26 cellular contexts compared by ENCODE assay signal in genomic region chr1:230128569-230129269, GRCh38.
DNase-seq lines count a peak whose midpoint lies in the region; ATAC-seq, FAIRE-seq and TF ChIP-seq lines count a peak whose summit lies in the region.
"Had no signal": no experiment of that assay in that cellular context is flagged by ENCODE, and none has a peak within 500 bp of the region (broad histone marks: within the 10 kb centered on the region; RNA-seq: fewer than 3 reads in every experiment).

No MANE protein-coding gene starts in this region.

- peaks cover 66% of the 10 kb centered on the region for H4K20me1 ChIP-seq in DND-41 (ENCODE audit: insufficient read depth, low read length)
- no peaks in the 10 kb centered on the region for H4K20me1 ChIP-seq in OCI-LY1 (ENCODE audit: insufficient read depth, low read length)
- peaks cover 100% of the 10 kb centered on the region for H4K20me1 ChIP-seq in smooth muscle cell (ENCODE audit: low read depth)

- intact Hi-C loops in dendritic cell treated with granulocyte-macrophage colony-stimulating factor and Interleukin-4, amounts not matched to agents 40 ng/mL and 50 ng/mL, for 4 days (cut with micrococcal nuclease) = no loop called here

- peak overlapping the region; percentile 36 for H3K27ac Mint-ChIP-seq in dendritic cell treated with granulocyte-macrophage colony-stimulating factor and Interleukin-4, amounts not matched to agents 40 ng/mL and 50 ng/mL, for 4 days
- H3K27ac Mint-ChIP-seq: activated naive CD4-positive, alpha-beta T cell treated with anti-CD3 and anti-CD28 coated beads, Interleukin-2, amount 50 U/mL, for 72 hours; activated T-helper 2 cell treated with anti-CD3 and anti-CD28 coated beads, Interferon-gamma antibody, Interleukin-2, Interleukin-4, amounts not matched to agents 10 μg/mL and 5 μg/mL and 100 μg/mL, durations not matched to agents 14 hours and 24 hours and 36 hours; CD4-positive, alpha-beta memory T cell; GM23338; stimulated activated naive CD8-positive, alpha-beta T cell treated with anti-CD3 and anti-CD28 coated beads, Interleukin-15, Interleukin-2, amounts not matched to agents 100 ng/mL and 50 ng/mL, for 24 hours had no signal

- no peaks in the 10 kb centered on the region for H3K9me3 Mint-ChIP-seq in dendritic cell treated with granulocyte-macrophage colony-stimulating factor and Interleukin-4, amounts not matched to agents 40 ng/mL and 50 ng/mL, for 4 days
- H3K9me3 Mint-ChIP-seq: activated naive CD4-positive, alpha-beta T cell treated with anti-CD3 and anti-CD28 coated beads, Interleukin-2, amount 50 U/mL, for 72 hours; activated T-helper 2 cell treated with anti-CD3 and anti-CD28 coated beads, Interferon-gamma antibody, Interleukin-2, Interleukin-4, amounts not matched to agents 10 μg/mL and 5 μg/mL and 100 μg/mL, durations not matched to agents 14 hours and 24 hours and 36 hours; CD4-positive, alpha-beta memory T cell; GM23338; naive thymus-derived CD8-positive, alpha-beta T cell; stimulated activated naive CD8-positive, alpha-beta T cell treated with anti-CD3 and anti-CD28 coated beads, Interleukin-15, Interleukin-2, amounts not matched to agents 100 ng/mL and 50 ng/mL, for 24 hours had no signal

- no peak overlapping the region for H3K4me3 Mint-ChIP-seq in dendritic cell treated with granulocyte-macrophage colony-stimulating factor and Interleukin-4, amounts not matched to agents 40 ng/mL and 50 ng/mL, for 4 days
- H3K4me3 Mint-ChIP-seq: CD4-positive, alpha-beta memory T cell; GM23338; stimulated activated naive CD8-positive, alpha-beta T cell treated with anti-CD3 and anti-CD28 coated beads, Interleukin-15, Interleukin-2, amounts not matched to agents 100 ng/mL and 50 ng/mL, for 24 hours had no signal

- H3F3A ChIP-seq in OCI-LY1 (ENCODE audit: insufficient read depth, low read length) (peaks cover 8% of the 10 kb centered on the region), smooth muscle cell (ENCODE audit: low read depth) (no peaks in the 10 kb centered on the region)

- H3K36me3 ChIP-seq in DND-41 (ENCODE audit: insufficient read depth, low read length) (peaks cover 34% of the 10 kb centered on the region), OCI-LY1 (ENCODE audit: insufficient read depth, low read length) (no peaks in the 10 kb centered on the region), smooth muscle cell (ENCODE audit: low read depth) (no peaks in the 10 kb centered on the region)
- H3K36me3 ChIP-seq: pancreas, right atrium auricular region had no signal

- H3K9ac ChIP-seq in DND-41 (ENCODE audit: low read depth, low read length) (no peak overlapping the region), OCI-LY1 (ENCODE audit: low read length) (no peak overlapping the region; the same call in 1 of the 2 replicates), smooth muscle cell (ENCODE audit: low read depth) (no peak overlapping the region)

- H2AFZ ChIP-seq in DND-41 (ENCODE audit: low read depth, low read length) = no peak overlapping the region
- H2AFZ ChIP-seq in OCI-LY1 (ENCODE audit: low read length) = no peak overlapping the region
- no peak overlapping the region for H2AFZ ChIP-seq in smooth muscle cell (ENCODE audit: low read depth)
- H2AFZ ChIP-seq: GM23338, hepatocyte had no signal

- no peak overlapping the region for H3K4me3 ChIP-seq in DND-41 (ENCODE audit: low read depth in 1 of 2, low read length in 2 of 2)
- H3K4me3 ChIP-seq in OCI-LY1 (ENCODE audit: low read depth, low read length, poor library complexity, severe bottlenecking) = no peak overlapping the region
- no peak overlapping the region for H3K4me3 ChIP-seq in smooth muscle cell
- H3K4me3 ChIP-seq: GM23338, hepatocyte, pancreas, right atrium auricular region had no signal

- DNase-seq in DND-41 (no peak), smooth muscle cell (lab: John Stamatoyannopoulos, UW; ENCODE audit: unreplicated experiment) (no peak), D721Med (ENCODE audit: insufficient read length, low spot score) (no peak), DMS53 treated with DMSO at 0.1 percent for 48 hours (lab: John Stamatoyannopoulos, UW; ENCODE audit: unreplicated experiment) (no peak), NCI-H774 (lab: John Stamatoyannopoulos, UW) (no peak)
- DNase-seq: activated CD4-positive, alpha-beta T cell treated with anti-CD3 and anti-CD28 coated beads, Interleukin-2, amount 50 U/mL, for 4 hours; activated CD4-positive, CD25-positive, alpha-beta regulatory T cell; CD4-positive, alpha-beta memory T cell; GDM1; Karpas-422; NCI-H1048; NCI-H187 treated with DMSO at 0.1 percent for 48 hours; NCI-H69; pancreas; T-helper 9 cell had no signal

- peaks cover 47% of the 10 kb centered on the region for H3K4me1 Mint-ChIP-seq in dendritic cell treated with granulocyte-macrophage colony-stimulating factor and Interleukin-4, amounts not matched to agents 40 ng/mL and 50 ng/mL, for 4 days (ENCODE audit: low read depth)

- WGBS in smooth muscle cell (ENCODE audit: low lambda C conversion rate) = 53% methylated on average over 15 of the region's 15 CpGs

- H3K9me3 ChIP-seq in DND-41 (ENCODE audit: insufficient read depth, low read length, severe bottlenecking) (no peaks in the 10 kb centered on the region), OCI-LY1 (ENCODE audit: low read length) (no peaks in the 10 kb centered on the region), smooth muscle cell (replicated peaks; ENCODE audit: low read depth) (no peaks in the 10 kb centered on the region)
- H3K9me3 ChIP-seq: pancreas, right atrium auricular region had no signal

- H3K27me3 ChIP-seq in DND-41 (ENCODE audit: insufficient read depth, low read length, poor library complexity) (no peaks in the 10 kb centered on the region), OCI-LY1 (ENCODE audit: insufficient read depth, low read length) (no peaks in the 10 kb centered on the region), smooth muscle cell (ENCODE audit: low read depth) (no peaks in the 10 kb centered on the region)
- H3K27me3 ChIP-seq: hepatocyte, pancreas, right atrium auricular region had no signal

- no peaks in the 10 kb centered on the region for H3K9me2 ChIP-seq in OCI-LY1 (ENCODE audit: low read depth, low read length)

- H3K4me1 ChIP-seq in DND-41 (ENCODE audit: insufficient read depth, low read length) (peaks cover 90% of the 10 kb centered on the region), OCI-LY1 (ENCODE audit: insufficient read depth, low read length, severe bottlenecking) (peaks cover 100% of the 10 kb centered on the region), smooth muscle cell (ENCODE audit: low read depth) (peaks cover 32% of the 10 kb centered on the region)

- H3K79me2 ChIP-seq in DND-41 (ENCODE audit: insufficient read depth, low read length) = peaks cover 99% of the 10 kb centered on the region
- peaks cover 50% of the 10 kb centered on the region for H3K79me2 ChIP-seq in OCI-LY1 (ENCODE audit: insufficient read depth, low read length)
- H3K79me2 ChIP-seq in smooth muscle cell (ENCODE audit: low read depth) = peaks cover 87% of the 10 kb centered on the region

- H3K27ac ChIP-seq in DND-41 (ENCODE audit: low read length) (peak overlapping the region; percentile 98), OCI-LY1 (ENCODE audit: low read depth, low read length, poor library complexity, severe bottlenecking) (peak overlapping the region; percentile 99), smooth muscle cell (ENCODE audit: low read depth) (no peak overlapping the region)
- H3K27ac ChIP-seq: hepatocyte, pancreas, right atrium auricular region had no signal

- FAIRE-seq in D721Med (lab: Jason Lieb, UNC) = no peak
- FAIRE-seq: pancreas had no signal

- no peaks in the 10 kb centered on the region for H3K27me3 Mint-ChIP-seq in dendritic cell treated with granulocyte-macrophage colony-stimulating factor and Interleukin-4, amounts not matched to agents 40 ng/mL and 50 ng/mL, for 4 days
- H3K27me3 Mint-ChIP-seq: CD4-positive, alpha-beta memory T cell; naive thymus-derived CD8-positive, alpha-beta T cell; stimulated activated naive CD8-positive, alpha-beta T cell treated with anti-CD3 and anti-CD28 coated beads, Interleukin-15, Interleukin-2, amounts not matched to agents 100 ng/mL and 50 ng/mL, for 24 hours had no signal

- no peak overlapping the region for H3K4me2 ChIP-seq in DND-41 (ENCODE audit: insufficient read depth, low read length)
- H3K4me2 ChIP-seq in OCI-LY1 (ENCODE audit: low read length) = no peak overlapping the region; the same call in 1 of the 2 replicates
- peak overlapping the region; percentile 63 for H3K4me2 ChIP-seq in smooth muscle cell
- H3K4me2 ChIP-seq: GM23338, hepatocyte had no signal

- TF ChIP-seq CTCF in DND-41 (IDR thresholded peaks at IDR 0.05; ENCODE audit: borderline replicate concordance, extremely low read depth, low read length, poor library complexity, severe bottlenecking) (no peak), OCI-LY1 (IDR thresholded peaks at IDR 0.05; ENCODE audit: low read length) (no peak), smooth muscle cell (IDR thresholded peaks at IDR 0.05; ENCODE audit: borderline replicate concordance, insufficient read depth, poor library complexity, severe bottlenecking) (no peak), D721Med (IDR thresholded peaks at IDR 0.05; ENCODE audit: insufficient read depth, missing control alignments) (no peak)

- no peak for ATAC-seq in DND-41 (ENCODE audit: insufficient read depth, low read depth)
- ATAC-seq: activated naive CD4-positive, alpha-beta T cell treated with anti-CD3 and anti-CD28 coated beads, Interleukin-2, amount 50 U/mL, for 72 hours; GM23338; left lobe of liver; naive thymus-derived CD8-positive, alpha-beta T cell; pancreas; Right ventricle myocardium inferior had no signal

- no peaks in the 10 kb centered on the region for H3K36me3 Mint-ChIP-seq in dendritic cell treated with granulocyte-macrophage colony-stimulating factor and Interleukin-4, amounts not matched to agents 40 ng/mL and 50 ng/mL, for 4 days (ENCODE audit: low read depth)
- H3K36me3 Mint-ChIP-seq: CD4-positive, alpha-beta memory T cell had no signal
